30 cellular contexts compared by ENCODE assay signal in genomic region chr1:147740391-147740790, GRCh38. TPM values are rescaled to one million over a fixed set of nuclear protein-coding genes. Genes with fewer than 3 reads are reported as not detected.
"Had no signal": no experiment of that assay in that cellular context is flagged by ENCODE, and none has a peak within 500 bp of the region (broad histone marks: within the 10 kb centered on the region; RNA-seq: fewer than 3 reads in every experiment).

No MANE protein-coding gene starts in this region.

- H3K9me3 Mint-ChIP-seq: mesothelial cell of epicardium; naive thymus-derived CD8-positive, alpha-beta T cell; nephron progenitor cell; neural progenitor cell; stimulated activated naive B cell treated with anti-CD40 and anti-IgM and Interleukin-4, amounts not matched to agents 10 μg/mL and 1 μg/mL and 100 μg/mL, for 72 hours had no signal

- H3K36me3 Mint-ChIP-seq: immature natural killer cell; mesothelial cell of epicardium; naive thymus-derived CD8-positive, alpha-beta T cell; neural progenitor cell; stimulated activated naive B cell treated with anti-CD40 and anti-IgM and Interleukin-4, amounts not matched to agents 10 μg/mL and 1 μg/mL and 100 μg/mL, for 72 hours had no signal

- H3K27ac ChIP-seq: left lung, neural progenitor cell, neutrophil, ovary, right lobe of liver, skin epidermis, stomach, testis, thyroid gland, transverse colon, upper lobe of left lung, vagina had no signal

- ATAC-seq: left colon; left lung; naive thymus-derived CD8-positive, alpha-beta T cell; right lobe of liver; stimulated activated naive B cell treated with anti-CD40 and anti-IgM and Interleukin-4, amounts not matched to agents 10 μg/mL and 1 μg/mL and 100 μg/mL, for 72 hours; stimulated activated naive CD8-positive, alpha-beta T cell treated with anti-CD3 and anti-CD28 coated beads, Interleukin-15, Interleukin-2, amounts not matched to agents 100 U/mL and 50 U/mL, for 24 hours had no signal

- H3K4me3 Mint-ChIP-seq: immature natural killer cell; mesothelial cell of epicardium; naive thymus-derived CD8-positive, alpha-beta T cell; nephron progenitor cell; neural progenitor cell; stimulated activated naive B cell treated with anti-CD40 and anti-IgM and Interleukin-4, amounts not matched to agents 10 μg/mL and 1 μg/mL and 100 μg/mL, for 72 hours had no signal

- H3K27me3 ChIP-seq: neural progenitor cell, neutrophil, ovary, right lobe of liver, stomach, testis, thyroid gland, transverse colon, upper lobe of left lung, vagina had no signal

- H3K27ac Mint-ChIP-seq: immature natural killer cell; mesothelial cell of epicardium; naive thymus-derived CD8-positive, alpha-beta T cell; nephron progenitor cell; neural progenitor cell; progenitor cell of endocrine pancreas; stimulated activated naive B cell treated with anti-CD40 and anti-IgM and Interleukin-4, amounts not matched to agents 10 μg/mL and 1 μg/mL and 100 μg/mL, for 72 hours had no signal

- H3K4me1 Mint-ChIP-seq: mesothelial cell of epicardium; naive thymus-derived CD8-positive, alpha-beta T cell; nephron progenitor cell; neural progenitor cell; stimulated activated naive B cell treated with anti-CD40 and anti-IgM and Interleukin-4, amounts not matched to agents 10 μg/mL and 1 μg/mL and 100 μg/mL, for 72 hours had no signal

- H3K9me3 ChIP-seq: left lung, neutrophil, ovary, right lobe of liver, stomach, testis, thyroid gland, transverse colon, upper lobe of left lung, vagina had no signal

- H3K4me3 ChIP-seq: left lung, lung, neural progenitor cell, ovary, right lobe of liver, skin epidermis, stomach, testis, thyroid gland, transverse colon, upper lobe of left lung, vagina had no signal

- H3K36me3 ChIP-seq: left lung, neural progenitor cell, neutrophil, ovary, right lobe of liver, stomach, thyroid gland, transverse colon, upper lobe of left lung, vagina had no signal

- DNase-seq: hypothalamus; immature natural killer cell; kidney; left colon; left lung; mesendoderm; naive thymus-derived CD8-positive, alpha-beta T cell; nephron progenitor cell; occipital lobe; ovary; retina; right lobe of liver; stimulated activated CD4-positive, alpha-beta T cell treated with anti-CD3 and anti-CD28 coated beads, Interleukin-12 subunit alpha, Interleukin-12 subunit beta, amount 100 ng/mL, for 4 hours; stimulated activated CD4-positive, alpha-beta T cell treated with anti-CD3 and anti-CD28 coated beads, Interleukin-15, amount 100 ng/mL, for 24 hours; stimulated activated CD4-positive, alpha-beta T cell treated with anti-CD3 and anti-CD28 coated beads, Interleukin-2, amount 100 ng/mL, for 24 hours; stimulated activated CD4-positive, alpha-beta T cell treated with anti-CD3 and anti-CD28 coated beads, Interleukin-4, amount 100 ng/mL, for 1 hour; stimulated activated naive B cell treated with anti-CD40 and anti-IgM and Interleukin-4, amounts not matched to agents 10 μg/mL and 1 μg/mL and 100 μg/mL, for 72 hours; stimulated activated naive CD8-positive, alpha-beta T cell treated with anti-CD3 and anti-CD28 coated beads, Interleukin-15, Interleukin-2, amounts not matched to agents 100 U/mL and 50 U/mL, for 24 hours; stomach; testis; thyroid gland; transverse colon; upper lobe of left lung had no signal

- H3K4me1 ChIP-seq: left lung, neural progenitor cell, right lobe of liver, stomach, testis, transverse colon, vagina had no signal

RNA-seq across cellular contexts. Expression of gene GJA5, which starts 20.0 kb away (rescaled TPM):
- total RNA-seq: naive thymus-derived CD8-positive, alpha-beta T cell; progenitor cell of endocrine pancreas had no signal
- polyA plus RNA-seq: immature natural killer cell; naive thymus-derived CD8-positive, alpha-beta T cell had no signal
